9 cellular contexts compared by ENCODE assay signal in genomic region chr3:117898722-117899121, GRCh38.
DNase-seq lines count a peak whose midpoint lies in the region; ATAC-seq and TF ChIP-seq lines count a peak whose summit lies in the region.
"Had no signal": no experiment of that assay in that cellular context is flagged by ENCODE, and none has a peak within 500 bp of the region (broad histone marks: within the 10 kb centered on the region; RNA-seq: fewer than 3 reads in every experiment).

No MANE protein-coding gene starts in this region.

- no peak overlapping the region for H3K27ac ChIP-seq in CD8-positive, alpha-beta memory T cell (ENCODE audit: low read depth, low read length)

- CTCF ChIA-PET in BJ (lab: Yijun Ruan, JAX) = interaction anchor here (1.4 kb wide), 1 partner anchor 12 kb away, joined by 3 read pairs; no protein-coding TSS in a partner anchor
- CTCF ChIA-PET in CD8-positive, alpha-beta memory T cell (lab: Charles Lee) = no interaction called here

- H3K4me1 ChIP-seq in CD8-positive, alpha-beta memory T cell (ENCODE audit: insufficient read depth, low read length) = no peaks in the 10 kb centered on the region

- H3K27ac Mint-ChIP-seq in CD8-positive, alpha-beta memory T cell = no peak overlapping the region

- H3K4me3 ChIP-seq in BJ (ENCODE audit: low read depth, low read length) (no peak overlapping the region), fibroblast of pulmonary artery (replicated peaks; ENCODE audit: low read depth, low read length) (no peak overlapping the region)
- H3K4me3 ChIP-seq in CD8-positive, alpha-beta memory T cell (ENCODE audit: low read length) = no peak overlapping the region

- H3K27me3 Mint-ChIP-seq in CD8-positive, alpha-beta memory T cell = no peaks in the 10 kb centered on the region

- no peaks in the 10 kb centered on the region for H3K36me3 ChIP-seq in BJ (ENCODE audit: control insufficient read depth, insufficient read depth, low read length)
- H3K36me3 ChIP-seq in CD8-positive, alpha-beta memory T cell (ENCODE audit: insufficient read depth, low read length) = no peaks in the 10 kb centered on the region

- no peaks in the 10 kb centered on the region for H3K27me3 ChIP-seq in BJ (ENCODE audit: control insufficient read depth, insufficient read depth, low read length)
- H3K27me3 ChIP-seq in CD8-positive, alpha-beta memory T cell (ENCODE audit: insufficient read depth, low read length, poor library complexity, severe bottlenecking) = no peaks in the 10 kb centered on the region

- intact Hi-C loops in left cardiac atrium (cut with DNase I) = no loop called here

- no peaks in the 10 kb centered on the region for H3K9me3 ChIP-seq in CD8-positive, alpha-beta memory T cell (ENCODE audit: low read length)

- peaks cover 0 to 1% (median 0%) of the 10 kb centered on the region in 3 donors for H3K36me3 Mint-ChIP-seq in CD8-positive, alpha-beta memory T cell

- ATAC-seq in GM21515 (IDR thresholded peaks at IDR 0.05; ENCODE audit: unreplicated experiment) = peak; percentile 80
- no peak for ATAC-seq in left cardiac atrium
- ATAC-seq in HG03378 (IDR thresholded peaks at IDR 0.05; ENCODE audit: unreplicated experiment) = no peak

- no peak overlapping the region for H3K4me3 Mint-ChIP-seq in CD8-positive, alpha-beta memory T cell

- peak; percentile 34; the same call in 1 of the 2 replicates for TF ChIP-seq CTCF in BJ (IDR thresholded peaks at IDR 0.05; ENCODE audit: insufficient read depth, low read depth, low read length)
- TF ChIP-seq CTCF in fibroblast of pulmonary artery (IDR thresholded peaks at IDR 0.05; ENCODE audit: low read length, missing control alignments) = peak; percentile 55

- no peaks in the 10 kb centered on the region for H3K4me1 Mint-ChIP-seq in CD8-positive, alpha-beta memory T cell

- peaks cover 2 to 15% (median 9%) of the 10 kb centered on the region in 5 donors for H3K9me3 Mint-ChIP-seq in CD8-positive, alpha-beta memory T cell

- POLR2A ChIA-PET in BJ (lab: Charles Lee) = no interaction called here
- POLR2A ChIA-PET in CD8-positive, alpha-beta memory T cell (lab: Charles Lee) = no interaction called here

- DNase-seq in BJ (ENCODE audit: low read depth) (no peak), NAMALWA (ENCODE audit: low spot score) (peak; percentile 59), fibroblast of pulmonary artery (ENCODE audit: low read depth) (peak; percentile 25), left cardiac atrium (no peak)
- DNase-seq in stimulated activated naive CD4-positive, alpha-beta T cell (lab: John Stamatoyannopoulos, UW) = no peak
- no peak for DNase-seq in CD8-positive, alpha-beta memory T cell
- DNase-seq: NCI-H187 had no signal

Comparison
In these comparisons a context has a peak if more than half of its experiments do, and no peak if none do; other contexts are left out.
1. DNase-seq: peak in NAMALWA (single experiment) and fibroblast of pulmonary artery (single experiment); none in BJ (single experiment), stimulated activated naive CD4-positive, alpha-beta T cell (0 of 6), left cardiac atrium (single experiment) and CD8-positive, alpha-beta memory T cell (0 of 5).